Comparison of ENCODE assay signal across 1 cellular context in the genomic region with DNA sequence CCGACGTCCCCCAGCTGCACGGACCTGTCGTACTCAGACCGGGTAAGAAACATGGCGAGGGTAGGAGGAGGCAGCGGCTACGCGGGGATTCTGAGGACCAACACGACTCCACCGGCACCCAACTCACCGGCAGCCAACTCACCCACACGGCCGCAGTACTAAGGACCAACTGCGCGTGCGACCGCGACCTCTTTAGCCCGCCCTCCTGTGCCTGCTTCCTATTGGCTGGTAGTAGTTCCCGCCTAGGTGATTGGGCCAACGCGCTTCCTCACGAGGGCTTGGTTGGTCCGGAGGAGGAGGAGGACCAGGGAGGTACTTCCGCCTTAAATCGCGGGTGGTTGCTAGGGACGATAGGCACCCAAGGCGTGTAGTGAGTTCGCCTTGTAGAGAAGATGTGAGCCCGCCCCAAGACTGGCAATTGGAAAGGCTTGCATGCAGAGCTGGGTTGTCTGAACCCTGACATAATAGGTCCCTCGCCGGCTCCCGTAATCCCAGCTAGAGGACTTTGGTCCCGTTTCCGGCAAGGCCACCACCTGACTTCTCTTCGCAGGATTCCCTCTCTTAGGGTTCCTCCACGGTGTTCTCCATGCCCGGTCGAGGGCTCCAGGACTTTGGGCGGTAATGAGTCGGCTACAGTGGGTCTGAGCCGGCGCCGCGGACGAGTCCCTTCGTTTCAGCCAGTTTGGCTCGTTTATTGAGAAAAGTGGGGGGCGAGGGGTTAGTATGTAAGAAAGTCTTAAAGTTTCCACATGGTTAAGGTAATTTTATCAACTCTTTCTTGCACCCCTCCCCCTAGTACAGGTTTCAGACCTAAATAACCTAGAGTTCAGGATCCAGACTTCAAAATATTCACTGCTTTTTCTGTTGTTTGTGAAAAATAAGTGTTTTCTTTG.
TF ChIP-seq lines count a peak whose summit lies in the region.

A gene (minus strand): TSS at position 171 of the 893 bp plus-strand sequence. CDS start 118 bp downstream, at position 53.

TF ChIP-seq in K562, 482 proteins besides CTCF, POLR2A, EP300 and RAD21 (continued from another document and continues in another):
- TF ChIP-seq YY1 (IDR thresholded peaks at IDR 0.05; ENCODE audit: borderline replicate concordance in 1 of 3, control insufficient read depth in 1 of 3, extremely low read depth in 1 of 3, insufficient read depth in 3 of 3, insufficient read length in 1 of 3, insufficient replicate concordance in 2 of 3, low read depth in 1 of 3, low read length in 2 of 3) (peak in 2 of 3 experiments; percentile 69 to 71), TAF1 (IDR thresholded peaks at IDR 0.05; ENCODE audit: control insufficient read depth, extremely low read depth, insufficient read depth, low read length, severe bottlenecking) (peak; percentile 94), TAF9B (IDR thresholded peaks at IDR 0.05; ENCODE audit: partially characterized antibody) (peak; percentile 90), ZNF583 (CRISPR knock-in tag; IDR thresholded peaks at IDR 0.05) (0 out of 2 replicates have a peak, but pooled peaks have one; percentile 26), NR2C1 (IDR thresholded peaks at IDR 0.05) (peak; percentile 96), NR2C1 (tag; IDR thresholded peaks at IDR 0.05) (peak; percentile 96), MTA3 (IDR thresholded peaks at IDR 0.05; ENCODE audit: borderline replicate concordance) (peak; percentile 96), RBBP5 (IDR thresholded peaks at IDR 0.05; ENCODE audit: borderline replicate concordance, insufficient read depth, low read length, poor library complexity, severe bottlenecking) (peak; percentile 81), SAP30 (IDR thresholded peaks at IDR 0.05; ENCODE audit: borderline replicate concordance, insufficient read depth, low read depth, low read length, poor library complexity, severe bottlenecking) (peak; percentile 82), CXXC5 (CRISPR knock-in tag; IDR thresholded peaks at IDR 0.05) (peak; percentile 82), LCOR (CRISPR knock-in tag; IDR thresholded peaks at IDR 0.05) (peak; percentile 43), ATF1 (CRISPR knock-in tag; IDR thresholded peaks at IDR 0.05) (no peak), ATF1 (tag; IDR thresholded peaks at IDR 0.05) (peak; percentile 91), ZNF274 (IDR thresholded peaks at IDR 0.05; ENCODE audit: borderline replicate concordance, low read depth, low read length) (no peak), C11orf30 (IDR thresholded peaks at IDR 0.05; ENCODE audit: low read depth) (peak; percentile 72), HDAC2 (IDR thresholded peaks at IDR 0.05) (peak; percentile 70), GABPB1 (CRISPR knock-in tag; IDR thresholded peaks at IDR 0.05) (peak; percentile 94), HNRNPLL (IDR thresholded peaks at IDR 0.05; ENCODE audit: low read depth, low read length, poor library complexity, severe bottlenecking) (peak; percentile 84), NFIC (IDR thresholded peaks at IDR 0.05) (0 out of 2 replicates have a peak, but pooled peaks have one; percentile 60), FOXK2 (conservative IDR thresholded peaks at IDR 0.05 in 1 of 2, IDR thresholded peaks at IDR 0.05 in 1 of 2; ENCODE audit: low read depth in 2 of 2) (peak in 1 of 2 experiments; percentile 33; a peak in 2 of 4 replicates), TBP (optimal IDR thresholded peaks at IDR 0.05; ENCODE audit: low read depth, low read length) (peak; percentile 94), SMAD2 (IDR thresholded peaks at IDR 0.05; ENCODE audit: low read depth, low read length) (no peak), RCOR1 (IDR thresholded peaks at IDR 0.05; ENCODE audit: borderline replicate concordance in 1 of 2, low read depth in 2 of 2, low read length in 2 of 2) (peak; percentile 18 to 65; a peak in 2 of 4 replicates), SMAD3 (CRISPR knock-in tag; conservative IDR thresholded peaks at IDR 0.05) (no peak), SP2 (IDR thresholded peaks at IDR 0.05; ENCODE audit: extremely low read depth, low read depth, low read length, poor library complexity, severe bottlenecking) (peak; percentile 84), NELFE (IDR thresholded peaks at IDR 0.05; ENCODE audit: insufficient read depth, insufficient read length) (peak; percentile 33), POLR2H (tag; IDR thresholded peaks at IDR 0.05; ENCODE audit: low read depth) (peak; percentile 89), RHOXF2B (CRISPR knock-in tag; conservative IDR thresholded peaks at IDR 0.05) (no peak), RNF2 (IDR thresholded peaks at IDR 0.05) (peak; percentile 13; the same call in 1 of the 2 replicates), TOE1 (IDR thresholded peaks at IDR 0.05; ENCODE audit: borderline replicate concordance) (peak; percentile 75; the same call in 1 of the 2 replicates), TOE1 (CRISPR knock-in tag; IDR thresholded peaks at IDR 0.05; ENCODE audit: borderline replicate concordance, low read depth) (no peak), ERF (CRISPR knock-in tag; IDR thresholded peaks at IDR 0.05) (peak; percentile 51; the same call in 1 of the 2 replicates), RAD51 (IDR thresholded peaks at IDR 0.05; ENCODE audit: borderline replicate concordance, low read depth) (peak; percentile 45; the same call in 1 of the 2 replicates), KLF13 (tag; IDR thresholded peaks at IDR 0.05; ENCODE audit: borderline replicate concordance, low read depth) (0 out of 2 replicates have a peak, but pooled peaks have one; percentile 5), NR2C2 (CRISPR knock-in tag; IDR thresholded peaks at IDR 0.05) (peak; percentile 94), NR2C2 (tag; IDR thresholded peaks at IDR 0.05) (peak; percentile 98), ARHGAP35 (IDR thresholded peaks at IDR 0.05; ENCODE audit: partially characterized antibody) (no peak), ZNF830 (CRISPR knock-in tag; IDR thresholded peaks at IDR 0.05) (no peak), RB1 (IDR thresholded peaks at IDR 0.05; ENCODE audit: low read depth) (0 out of 2 replicates have a peak, but pooled peaks have one; percentile 7), OTX1 (CRISPR knock-in tag; IDR thresholded peaks at IDR 0.05) (peak; percentile 67; the same call in 1 of the 2 replicates)
- TF ChIP-seq, protein P1, sequence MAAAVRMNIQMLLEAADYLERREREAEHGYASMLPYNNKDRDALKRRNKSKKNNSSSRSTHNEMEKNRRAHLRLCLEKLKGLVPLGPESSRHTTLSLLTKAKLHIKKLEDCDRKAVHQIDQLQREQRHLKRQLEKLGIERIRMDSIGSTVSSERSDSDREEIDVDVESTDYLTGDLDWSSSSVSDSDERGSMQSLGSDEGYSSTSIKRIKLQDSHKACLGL (CRISPR knock-in tag; IDR thresholded peaks at IDR 0.05; ENCODE audit: borderline replicate concordance, poor library complexity, severe bottlenecking), result peak; percentile 36
- TF ChIP-seq, protein P2, sequence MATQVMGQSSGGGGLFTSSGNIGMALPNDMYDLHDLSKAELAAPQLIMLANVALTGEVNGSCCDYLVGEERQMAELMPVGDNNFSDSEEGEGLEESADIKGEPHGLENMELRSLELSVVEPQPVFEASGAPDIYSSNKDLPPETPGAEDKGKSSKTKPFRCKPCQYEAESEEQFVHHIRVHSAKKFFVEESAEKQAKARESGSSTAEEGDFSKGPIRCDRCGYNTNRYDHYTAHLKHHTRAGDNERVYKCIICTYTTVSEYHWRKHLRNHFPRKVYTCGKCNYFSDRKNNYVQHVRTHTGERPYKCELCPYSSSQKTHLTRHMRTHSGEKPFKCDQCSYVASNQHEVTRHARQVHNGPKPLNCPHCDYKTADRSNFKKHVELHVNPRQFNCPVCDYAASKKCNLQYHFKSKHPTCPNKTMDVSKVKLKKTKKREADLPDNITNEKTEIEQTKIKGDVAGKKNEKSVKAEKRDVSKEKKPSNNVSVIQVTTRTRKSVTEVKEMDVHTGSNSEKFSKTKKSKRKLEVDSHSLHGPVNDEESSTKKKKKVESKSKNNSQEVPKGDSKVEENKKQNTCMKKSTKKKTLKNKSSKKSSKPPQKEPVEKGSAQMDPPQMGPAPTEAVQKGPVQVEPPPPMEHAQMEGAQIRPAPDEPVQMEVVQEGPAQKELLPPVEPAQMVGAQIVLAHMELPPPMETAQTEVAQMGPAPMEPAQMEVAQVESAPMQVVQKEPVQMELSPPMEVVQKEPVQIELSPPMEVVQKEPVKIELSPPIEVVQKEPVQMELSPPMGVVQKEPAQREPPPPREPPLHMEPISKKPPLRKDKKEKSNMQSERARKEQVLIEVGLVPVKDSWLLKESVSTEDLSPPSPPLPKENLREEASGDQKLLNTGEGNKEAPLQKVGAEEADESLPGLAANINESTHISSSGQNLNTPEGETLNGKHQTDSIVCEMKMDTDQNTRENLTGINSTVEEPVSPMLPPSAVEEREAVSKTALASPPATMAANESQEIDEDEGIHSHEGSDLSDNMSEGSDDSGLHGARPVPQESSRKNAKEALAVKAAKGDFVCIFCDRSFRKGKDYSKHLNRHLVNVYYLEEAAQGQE (CRISPR knock-in tag; IDR thresholded peaks at IDR 0.05; ENCODE audit: low read depth), result no peak
- TF ChIP-seq, protein P3, sequence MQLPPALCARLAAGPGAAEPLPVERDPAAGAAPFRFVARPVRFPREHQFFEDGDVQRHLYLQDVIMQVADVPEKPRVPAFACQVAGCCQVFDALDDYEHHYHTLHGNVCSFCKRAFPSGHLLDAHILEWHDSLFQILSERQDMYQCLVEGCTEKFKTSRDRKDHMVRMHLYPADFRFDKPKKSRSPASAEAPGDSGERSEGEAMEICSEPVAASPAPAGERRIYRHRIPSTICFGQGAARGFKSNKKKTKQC (CRISPR knock-in tag; IDR thresholded peaks at IDR 0.05), result peak; percentile 13; the same call in 1 of the 2 replicates
- TF ChIP-seq, protein P4, sequence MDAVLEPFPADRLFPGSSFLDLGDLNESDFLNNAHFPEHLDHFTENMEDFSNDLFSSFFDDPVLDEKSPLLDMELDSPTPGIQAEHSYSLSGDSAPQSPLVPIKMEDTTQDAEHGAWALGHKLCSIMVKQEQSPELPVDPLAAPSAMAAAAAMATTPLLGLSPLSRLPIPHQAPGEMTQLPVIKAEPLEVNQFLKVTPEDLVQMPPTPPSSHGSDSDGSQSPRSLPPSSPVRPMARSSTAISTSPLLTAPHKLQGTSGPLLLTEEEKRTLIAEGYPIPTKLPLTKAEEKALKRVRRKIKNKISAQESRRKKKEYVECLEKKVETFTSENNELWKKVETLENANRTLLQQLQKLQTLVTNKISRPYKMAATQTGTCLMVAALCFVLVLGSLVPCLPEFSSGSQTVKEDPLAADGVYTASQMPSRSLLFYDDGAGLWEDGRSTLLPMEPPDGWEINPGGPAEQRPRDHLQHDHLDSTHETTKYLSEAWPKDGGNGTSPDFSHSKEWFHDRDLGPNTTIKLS (IDR thresholded peaks at IDR 0.05; ENCODE audit: borderline replicate concordance, low read depth), result peak; percentile 86; the same call in 1 of the 2 replicates
- TF ChIP-seq, protein P5, sequence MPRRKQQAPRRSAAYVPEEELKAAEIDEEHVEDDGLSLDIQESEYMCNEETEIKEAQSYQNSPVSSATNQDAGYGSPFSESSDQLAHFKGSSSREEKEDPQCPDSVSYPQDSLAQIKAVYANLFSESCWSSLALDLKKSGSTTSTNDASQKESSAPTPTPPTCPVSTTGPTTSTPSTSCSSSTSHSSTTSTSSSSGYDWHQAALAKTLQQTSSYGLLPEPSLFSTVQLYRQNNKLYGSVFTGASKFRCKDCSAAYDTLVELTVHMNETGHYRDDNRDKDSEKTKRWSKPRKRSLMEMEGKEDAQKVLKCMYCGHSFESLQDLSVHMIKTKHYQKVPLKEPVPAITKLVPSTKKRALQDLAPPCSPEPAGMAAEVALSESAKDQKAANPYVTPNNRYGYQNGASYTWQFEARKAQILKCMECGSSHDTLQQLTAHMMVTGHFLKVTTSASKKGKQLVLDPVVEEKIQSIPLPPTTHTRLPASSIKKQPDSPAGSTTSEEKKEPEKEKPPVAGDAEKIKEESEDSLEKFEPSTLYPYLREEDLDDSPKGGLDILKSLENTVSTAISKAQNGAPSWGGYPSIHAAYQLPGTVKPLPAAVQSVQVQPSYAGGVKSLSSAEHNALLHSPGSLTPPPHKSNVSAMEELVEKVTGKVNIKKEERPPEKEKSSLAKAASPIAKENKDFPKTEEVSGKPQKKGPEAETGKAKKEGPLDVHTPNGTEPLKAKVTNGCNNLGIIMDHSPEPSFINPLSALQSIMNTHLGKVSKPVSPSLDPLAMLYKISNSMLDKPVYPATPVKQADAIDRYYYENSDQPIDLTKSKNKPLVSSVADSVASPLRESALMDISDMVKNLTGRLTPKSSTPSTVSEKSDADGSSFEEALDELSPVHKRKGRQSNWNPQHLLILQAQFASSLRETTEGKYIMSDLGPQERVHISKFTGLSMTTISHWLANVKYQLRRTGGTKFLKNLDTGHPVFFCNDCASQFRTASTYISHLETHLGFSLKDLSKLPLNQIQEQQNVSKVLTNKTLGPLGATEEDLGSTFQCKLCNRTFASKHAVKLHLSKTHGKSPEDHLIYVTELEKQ (CRISPR knock-in tag; IDR thresholded peaks at IDR 0.05), result no peak
- TF ChIP-seq, protein P6, sequence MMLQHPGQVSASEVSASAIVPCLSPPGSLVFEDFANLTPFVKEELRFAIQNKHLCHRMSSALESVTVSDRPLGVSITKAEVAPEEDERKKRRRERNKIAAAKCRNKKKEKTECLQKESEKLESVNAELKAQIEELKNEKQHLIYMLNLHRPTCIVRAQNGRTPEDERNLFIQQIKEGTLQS (IDR thresholded peaks at IDR 0.05), result 0 out of 2 replicates have a peak, but pooled peaks have one; percentile 47
- TF ChIP-seq, protein P6 (CRISPR knock-in tag; conservative IDR thresholded peaks at IDR 0.05), result no peak; the same call in 1 of the 2 replicates
- TF ChIP-seq, protein P7, sequence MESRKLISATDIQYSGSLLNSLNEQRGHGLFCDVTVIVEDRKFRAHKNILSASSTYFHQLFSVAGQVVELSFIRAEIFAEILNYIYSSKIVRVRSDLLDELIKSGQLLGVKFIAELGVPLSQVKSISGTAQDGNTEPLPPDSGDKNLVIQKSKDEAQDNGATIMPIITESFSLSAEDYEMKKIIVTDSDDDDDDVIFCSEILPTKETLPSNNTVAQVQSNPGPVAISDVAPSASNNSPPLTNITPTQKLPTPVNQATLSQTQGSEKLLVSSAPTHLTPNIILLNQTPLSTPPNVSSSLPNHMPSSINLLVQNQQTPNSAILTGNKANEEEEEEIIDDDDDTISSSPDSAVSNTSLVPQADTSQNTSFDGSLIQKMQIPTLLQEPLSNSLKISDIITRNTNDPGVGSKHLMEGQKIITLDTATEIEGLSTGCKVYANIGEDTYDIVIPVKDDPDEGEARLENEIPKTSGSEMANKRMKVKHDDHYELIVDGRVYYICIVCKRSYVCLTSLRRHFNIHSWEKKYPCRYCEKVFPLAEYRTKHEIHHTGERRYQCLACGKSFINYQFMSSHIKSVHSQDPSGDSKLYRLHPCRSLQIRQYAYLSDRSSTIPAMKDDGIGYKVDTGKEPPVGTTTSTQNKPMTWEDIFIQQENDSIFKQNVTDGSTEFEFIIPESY (CRISPR knock-in tag; IDR thresholded peaks at IDR 0.05), result 0 out of 2 replicates have a peak, but pooled peaks have one; percentile 18
- TF ChIP-seq, protein P8, sequence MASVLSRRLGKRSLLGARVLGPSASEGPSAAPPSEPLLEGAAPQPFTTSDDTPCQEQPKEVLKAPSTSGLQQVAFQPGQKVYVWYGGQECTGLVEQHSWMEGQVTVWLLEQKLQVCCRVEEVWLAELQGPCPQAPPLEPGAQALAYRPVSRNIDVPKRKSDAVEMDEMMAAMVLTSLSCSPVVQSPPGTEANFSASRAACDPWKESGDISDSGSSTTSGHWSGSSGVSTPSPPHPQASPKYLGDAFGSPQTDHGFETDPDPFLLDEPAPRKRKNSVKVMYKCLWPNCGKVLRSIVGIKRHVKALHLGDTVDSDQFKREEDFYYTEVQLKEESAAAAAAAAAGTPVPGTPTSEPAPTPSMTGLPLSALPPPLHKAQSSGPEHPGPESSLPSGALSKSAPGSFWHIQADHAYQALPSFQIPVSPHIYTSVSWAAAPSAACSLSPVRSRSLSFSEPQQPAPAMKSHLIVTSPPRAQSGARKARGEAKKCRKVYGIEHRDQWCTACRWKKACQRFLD (CRISPR knock-in tag; IDR thresholded peaks at IDR 0.05), result peak; percentile 91
